Comparison of ENCODE assay signal across 8 cellular contexts in the genomic region with DNA sequence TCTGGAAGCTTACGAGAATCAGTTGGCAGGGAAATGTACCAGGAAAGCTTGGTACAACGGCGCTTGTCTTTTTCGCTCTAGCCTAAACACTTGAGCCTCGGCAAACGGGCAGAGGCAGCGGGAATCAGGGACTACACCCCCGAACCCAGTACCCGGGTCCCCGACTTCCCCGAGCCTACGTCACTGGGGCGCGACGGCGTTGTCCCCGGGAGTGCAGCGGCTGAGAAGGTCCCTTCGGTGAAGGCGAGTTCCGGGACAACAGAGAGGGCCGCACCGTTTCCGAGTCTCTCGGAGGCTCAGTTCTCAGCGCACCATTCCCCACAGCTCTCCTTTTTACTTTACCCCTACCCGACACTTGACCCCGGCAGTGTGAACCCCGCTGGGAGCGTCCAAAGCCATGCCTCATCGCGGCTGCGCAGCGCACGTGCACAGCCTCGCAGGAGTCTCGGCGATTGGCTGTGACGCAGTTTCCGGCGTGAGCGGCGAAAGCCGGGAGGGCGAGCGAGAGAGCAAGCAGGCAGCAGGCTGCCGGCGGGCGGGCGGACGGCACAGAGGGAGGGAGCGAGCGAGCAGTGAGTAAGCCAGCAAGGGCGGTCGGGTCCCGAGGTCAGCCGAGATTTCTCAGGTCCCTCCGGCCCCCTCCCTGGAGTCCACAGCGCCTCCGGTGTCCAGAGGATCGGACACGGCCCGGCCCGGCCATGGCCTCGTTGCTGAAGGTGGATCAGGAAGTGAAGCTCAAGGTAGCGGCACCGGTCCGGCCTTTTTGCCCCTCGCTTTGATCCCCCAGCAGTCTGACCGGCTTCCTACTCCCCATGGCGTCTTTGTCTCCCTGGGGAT. TPM values are rescaled to one million over a fixed set of nuclear protein-coding genes. Genes with fewer than 3 reads are reported as not detected.
DNase-seq lines count a peak whose midpoint lies in the region; ATAC-seq and TF ChIP-seq lines count a peak whose summit lies in the region.

A gene with protein sequence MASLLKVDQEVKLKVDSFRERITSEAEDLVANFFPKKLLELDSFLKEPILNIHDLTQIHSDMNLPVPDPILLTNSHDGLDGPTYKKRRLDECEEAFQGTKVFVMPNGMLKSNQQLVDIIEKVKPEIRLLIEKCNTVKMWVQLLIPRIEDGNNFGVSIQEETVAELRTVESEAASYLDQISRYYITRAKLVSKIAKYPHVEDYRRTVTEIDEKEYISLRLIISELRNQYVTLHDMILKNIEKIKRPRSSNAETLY (plus strand): TSS at position 464 of the 837 bp plus-strand sequence. CDS start 235 bp downstream, at position 699.

- DNase-seq in GM06990 (ENCODE audit: extremely low read depth, insufficient read length) (peak; percentile 93), HFF-Myc (ENCODE audit: extremely low read depth, low read depth) (peak; percentile 56), NB4 (ENCODE audit: low read depth) (peak; percentile 93), SKM-1 (lab: John Stamatoyannopoulos, UW; ENCODE audit: unreplicated experiment) (peak; percentile 72), glomerular visceral epithelial cell (ENCODE audit: extremely low spot score) (peak; percentile 83), osteocyte (ENCODE audit: extremely low spot score, unreplicated experiment) (peak; percentile 94), thoracic aorta (ENCODE audit: low spot score) (peak; percentile 71)
- peak; percentile 87 to 92 for DNase-seq in activated naive CD4-positive, alpha-beta T cell treated with anti-CD3 and anti-CD28 coated beads, Interleukin-2, amount 50 U/mL, for 72 hours (ENCODE audit: low spot score in 2 of 2)

- ATAC-seq in activated naive CD4-positive, alpha-beta T cell treated with anti-CD3 and anti-CD28 coated beads, Interleukin-2, amount 50 U/mL, for 72 hours, result peak; percentile 93 to 96
- peak; percentile 79 for ATAC-seq in thoracic aorta (ENCODE audit: insufficient number of reproducible peaks, low FRiP score, low read depth)

- H3K27ac Mint-ChIP-seq in activated naive CD4-positive, alpha-beta T cell treated with anti-CD3 and anti-CD28 coated beads, Interleukin-2, amount 50 U/mL, for 72 hours, result peak within 1 kb of the TSS; percentile 98
- H3K27ac Mint-ChIP-seq in osteocyte (ENCODE audit: unreplicated experiment), result peak within 1 kb of the TSS; percentile 97

- H3K36me3 ChIP-seq in GM06990 (ENCODE audit: control insufficient read depth, insufficient read depth, low read length), result peaks cover 16% of the 10 kb centered on the region
- H3K36me3 ChIP-seq in thoracic aorta, result peaks cover 13% of the 10 kb centered on the region

- H3K4me3 ChIP-seq in GM06990 (replicated peaks; ENCODE audit: low read depth, low read length) (peak within 1 kb of the TSS; percentile 99), HFF-Myc (replicated peaks; ENCODE audit: low read depth, low read length) (peak within 1 kb of the TSS; percentile 87), NB4 (ENCODE audit: low read depth, low read length) (peak within 1 kb of the TSS; percentile 99), thoracic aorta (peak within 1 kb of the TSS; percentile 96)

- peaks cover 13 to 15% of the 10 kb centered on the region in 2 donors for H3K36me3 Mint-ChIP-seq in activated naive CD4-positive, alpha-beta T cell treated with anti-CD3 and anti-CD28 coated beads, Interleukin-2, amount 50 U/mL, for 72 hours
- peaks cover 11% of the 10 kb centered on the region for H3K36me3 Mint-ChIP-seq in osteocyte (ENCODE audit: unreplicated experiment)

- peaks cover 12% of the 10 kb centered on the region for H3K27me3 Mint-ChIP-seq in osteocyte (ENCODE audit: unreplicated experiment)

- H3K27me3 ChIP-seq in GM06990 (replicated peaks; ENCODE audit: control insufficient read depth, insufficient read depth, low read length) (no peaks in the 10 kb centered on the region), thoracic aorta (replicated peaks; ENCODE audit: insufficient read depth) (no peaks in the 10 kb centered on the region)

- TF ChIP-seq CTCF in GM06990 (IDR thresholded peaks at IDR 0.05; ENCODE audit: insufficient read depth, low read length, poor library complexity, severe bottlenecking) (no peak), HFF-Myc (IDR thresholded peaks at IDR 0.05; ENCODE audit: low read depth, low read length, missing control alignments) (no peak), NB4 (IDR thresholded peaks at IDR 0.05; ENCODE audit: low read depth, low read length) (no peak), osteocyte (IDR thresholded peaks at IDR 0.05) (no peak), thoracic aorta (IDR thresholded peaks at IDR 0.05) (no peak)

- no peaks in the 10 kb centered on the region for H3K9me3 ChIP-seq in thoracic aorta

- peaks cover 20% of the 10 kb centered on the region for H3K4me1 Mint-ChIP-seq in osteocyte (ENCODE audit: unreplicated experiment)

- H3K4me1 ChIP-seq in thoracic aorta (ENCODE audit: control insufficient read depth in 1 of 2, low read depth in 2 of 2), result peaks cover 9 to 20% of the 10 kb centered on the region in 2 donors

- peak; percentile 88 for TF ChIP-seq POLR2A in NB4 (IDR thresholded peaks at IDR 0.05; ENCODE audit: extremely low read depth, insufficient read length)

- H3K9me3 Mint-ChIP-seq in activated naive CD4-positive, alpha-beta T cell treated with anti-CD3 and anti-CD28 coated beads, Interleukin-2, amount 50 U/mL, for 72 hours, result no peaks in the 10 kb centered on the region
- no peaks in the 10 kb centered on the region for H3K9me3 Mint-ChIP-seq in osteocyte (ENCODE audit: unreplicated experiment)

- peak within 1 kb of the TSS; percentile 93 for H3K4me3 Mint-ChIP-seq in osteocyte (ENCODE audit: unreplicated experiment)

- H3K27ac ChIP-seq in thoracic aorta, result peak within 1 kb of the TSS; percentile 84 to 85

RNA-seq across cellular contexts. Expression of the gene that starts here (rescaled TPM):
- total RNA-seq in activated naive CD4-positive, alpha-beta T cell treated with anti-CD3 and anti-CD28 coated beads, Interleukin-2, amount 50 U/mL, for 72 hours, result 10 to 100 TPM; 79.1 to 95.5 TPM
- 111 and 121 TPM in 2 replicates for total RNA-seq in osteocyte
- 10 to 100 TPM; 41.2 to 82.5 TPM for total RNA-seq in thoracic aorta

Comparison
In these comparisons a context has a peak if more than half of its experiments do, and no peak if none do; other contexts are left out.
1. Peak in every context shown above with its lines: DNase-seq, ATAC-seq, H3K4me3 ChIP-seq and H3K27ac ChIP-seq.